Comparison of ENCODE assay signal across 19 cellular contexts in the genomic region with DNA sequence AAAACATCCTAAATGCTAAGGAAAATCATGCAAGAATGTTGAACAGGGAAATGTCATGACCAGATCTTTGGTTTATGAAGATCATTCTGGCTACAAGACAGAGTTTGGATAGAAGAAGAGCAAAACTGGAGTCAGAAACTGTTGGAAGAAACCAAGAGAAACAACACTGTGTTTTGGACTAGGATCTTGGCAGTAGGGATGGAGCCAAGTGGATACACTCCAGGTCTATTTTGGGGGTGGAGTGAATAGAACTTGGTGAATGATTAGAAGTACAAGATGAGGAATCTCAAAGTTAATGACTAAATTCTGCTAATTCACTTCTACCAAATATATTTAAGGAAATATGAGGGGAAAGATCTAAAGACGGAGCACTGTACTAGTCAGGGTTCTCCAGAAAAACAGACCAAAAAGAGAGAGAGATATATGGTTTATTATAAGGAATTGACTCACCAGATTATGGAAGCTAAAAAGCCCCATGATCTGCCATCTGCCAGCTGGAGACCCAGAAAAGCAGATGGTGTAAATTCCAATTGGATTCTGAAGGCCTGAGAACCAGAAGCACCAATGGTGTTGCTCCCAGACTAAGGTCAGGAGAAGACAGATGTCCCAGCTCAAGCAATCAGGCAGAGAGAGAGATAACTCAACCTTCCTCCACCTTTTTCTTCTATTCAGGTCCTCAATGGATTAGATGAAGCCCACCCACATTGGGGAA.
"Had no signal": no experiment of that assay in that cellular context is flagged by ENCODE, and none has a peak within 500 bp of the region (broad histone marks: within the 10 kb centered on the region; RNA-seq: fewer than 3 reads in every experiment).

No MANE protein-coding gene starts in this region.

- H3K4me3 ChIP-seq: adrenal gland, mucosa of descending colon, ovary, right lobe of liver, tibial artery had no signal

- H3K4me1 Mint-ChIP-seq: activated CD4-positive, alpha-beta T cell treated with anti-CD3 and anti-CD28 coated beads for 36 hours; activated naive CD4-positive, alpha-beta T cell treated with anti-CD3 and anti-CD28 coated beads, Interleukin-2, amount 50 U/mL, for 24 hours; naive thymus-derived CD4-positive, alpha-beta T cell had no signal

- H3K9me3 Mint-ChIP-seq: activated naive CD4-positive, alpha-beta T cell treated with anti-CD3 and anti-CD28 coated beads, Interleukin-2, amount 50 U/mL, for 24 hours; endodermal cell had no signal

- H3K27me3 ChIP-seq: adrenal gland, ovary, right lobe of liver, tibial artery had no signal

- H3K36me3 Mint-ChIP-seq: activated naive CD4-positive, alpha-beta T cell treated with anti-CD3 and anti-CD28 coated beads, Interleukin-2, amount 50 U/mL, for 24 hours; naive thymus-derived CD4-positive, alpha-beta T cell; WTC11 had no signal

- H3K27ac ChIP-seq: adrenal gland, epithelial cell of prostate, ovary, right lobe of liver had no signal

- H3K36me3 ChIP-seq: adrenal gland, ovary, right lobe of liver, tibial artery had no signal

- H3K4me3 Mint-ChIP-seq: activated CD4-positive, alpha-beta T cell treated with anti-CD3 and anti-CD28 coated beads for 36 hours; activated naive CD4-positive, alpha-beta T cell treated with anti-CD3 and anti-CD28 coated beads, Interleukin-2, amount 50 U/mL, for 24 hours; endodermal cell; naive thymus-derived CD4-positive, alpha-beta T cell; stimulated activated naive B cell treated with anti-CD40 and anti-IgM and Interleukin-4, amounts not matched to agents 10 μg/mL and 1 μg/mL and 100 μg/mL, for 72 hours; WTC11 had no signal

- DNase-seq: activated CD4-positive, alpha-beta T cell treated with anti-CD3 and anti-CD28 coated beads for 36 hours; activated CD4-positive, alpha-beta T cell treated with anti-CD3 and anti-CD28 coated beads, Interleukin-2, amount 50 U/mL, for 48 hours; activated gamma-delta T cell; adrenal gland; endodermal cell; head of caudate nucleus; kidney glomerular epithelial cell; mesenchymal stem cell; mucosa of descending colon; naive thymus-derived CD4-positive, alpha-beta T cell; ovary; right lobe of liver; stimulated activated naive B cell treated with anti-CD40 and anti-IgM and Interleukin-4, amounts not matched to agents 10 μg/mL and 1 μg/mL and 100 μg/mL, for 72 hours; SW 1271; T-helper 2 cell; tibial artery had no signal

- ATAC-seq: activated CD4-positive, alpha-beta T cell treated with anti-CD3 and anti-CD28 coated beads for 36 hours; mucosa of descending colon; naive thymus-derived CD4-positive, alpha-beta T cell; right lobe of liver; stimulated activated naive B cell treated with anti-CD40 and anti-IgM and Interleukin-4, amounts not matched to agents 10 μg/mL and 1 μg/mL and 100 μg/mL, for 72 hours; WTC11 had no signal

- H3K27ac Mint-ChIP-seq: activated CD4-positive, alpha-beta T cell treated with anti-CD3 and anti-CD28 coated beads for 36 hours; activated naive CD4-positive, alpha-beta T cell treated with anti-CD3 and anti-CD28 coated beads, Interleukin-2, amount 50 U/mL, for 24 hours; endodermal cell; naive thymus-derived CD4-positive, alpha-beta T cell; stimulated activated naive B cell treated with anti-CD40 and anti-IgM and Interleukin-4, amounts not matched to agents 10 μg/mL and 1 μg/mL and 100 μg/mL, for 72 hours; WTC11 had no signal

- H3K4me1 ChIP-seq: adrenal gland, right lobe of liver had no signal

- H3K9me3 ChIP-seq: adrenal gland, mucosa of descending colon, ovary, right lobe of liver, tibial artery had no signal
